ENCODE assay signal across 37 cellular contexts in the genomic region with DNA sequence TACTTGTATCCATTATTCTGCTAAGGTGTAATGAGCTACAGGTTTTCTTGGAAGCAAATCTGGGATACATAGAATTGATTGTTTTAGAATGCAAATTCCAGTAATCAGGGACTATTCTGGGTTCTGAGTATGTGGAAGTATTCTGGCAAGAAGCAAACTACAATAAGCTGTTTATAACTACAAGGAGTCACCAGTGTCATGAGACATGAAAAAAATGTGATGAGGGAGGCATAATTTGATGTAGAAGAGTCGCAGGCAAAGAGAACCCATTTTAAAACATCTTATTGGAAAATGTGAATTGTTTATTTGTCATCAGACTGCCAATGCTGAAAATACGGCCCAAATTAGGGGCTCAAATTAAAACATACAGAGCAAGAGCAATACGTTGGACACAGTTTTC.
"Had no signal": no experiment of that assay in that cellular context is flagged by ENCODE, and none has a peak within 500 bp of the region (broad histone marks: within the 10 kb centered on the region; RNA-seq: fewer than 3 reads in every experiment).

No MANE protein-coding gene starts in this region.

- H3K4me1 Mint-ChIP-seq: activated naive CD4-positive, alpha-beta T cell treated with anti-CD3 and anti-CD28 coated beads, Interleukin-2, amount 50 U/mL, for 24 hours; activated naive CD8-positive, alpha-beta T cell treated with anti-CD3 and anti-CD28 coated beads, Interleukin-2, amount 10 ng/mL, durations not matched to agents 7 days and 5 days had no signal

- H3K4me3 Mint-ChIP-seq: activated CD8-positive, alpha-beta T cell treated with anti-CD3 and anti-CD28 coated beads for 36 hours; activated naive CD4-positive, alpha-beta T cell treated with anti-CD3 and anti-CD28 coated beads, Interleukin-2, amount 50 U/mL, for 24 hours; activated naive CD8-positive, alpha-beta T cell treated with anti-CD3 and anti-CD28 coated beads, Interleukin-2, amount 10 ng/mL, durations not matched to agents 7 days and 5 days; activated T-cell treated with anti-CD3 and anti-CD28 coated beads, Interleukin-2, amount 50 U/mL, for 24 hours had no signal

- H3K4me1 ChIP-seq: adrenal gland, body of pancreas, Peyer's patch had no signal

- H3K36me3 Mint-ChIP-seq: activated naive CD4-positive, alpha-beta T cell treated with anti-CD3 and anti-CD28 coated beads, Interleukin-2, amount 50 U/mL, for 24 hours; activated naive CD8-positive, alpha-beta T cell treated with anti-CD3 and anti-CD28 coated beads, Interleukin-2, amount 10 ng/mL, durations not matched to agents 7 days and 5 days had no signal

- H3K27me3 ChIP-seq: adrenal gland, body of pancreas, Peyer's patch had no signal

- H3K36me3 ChIP-seq: adrenal gland, MG63, Peyer's patch, WERI-Rb-1 had no signal

- H3K27ac Mint-ChIP-seq: activated CD8-positive, alpha-beta T cell treated with anti-CD3 and anti-CD28 coated beads for 36 hours; activated naive CD4-positive, alpha-beta T cell treated with anti-CD3 and anti-CD28 coated beads, Interleukin-2, amount 50 U/mL, for 24 hours; activated naive CD8-positive, alpha-beta T cell treated with anti-CD3 and anti-CD28 coated beads, Interleukin-2, amount 10 ng/mL, durations not matched to agents 7 days and 5 days; activated T-cell treated with anti-CD3 and anti-CD28 coated beads, Interleukin-2, amount 50 U/mL, for 24 hours; activated T-helper 2 cell treated with anti-CD3 and anti-CD28 coated beads, Interferon-gamma antibody, Interleukin-2, Interleukin-4, amounts not matched to agents 10 μg/mL and 5 μg/mL and 100 μg/mL, durations not matched to agents 14 hours and 24 hours and 36 hours had no signal

- H3K9me3 ChIP-seq: adrenal gland, body of pancreas, MG63, Peyer's patch had no signal

- H3K4me3 ChIP-seq: adrenal gland, body of pancreas, MG63, Peyer's patch had no signal

- FAIRE-seq: astrocyte, bronchial epithelial cell had no signal

- ATAC-seq: activated CD8-positive, alpha-beta T cell treated with anti-CD3 and anti-CD28 coated beads for 36 hours; body of pancreas; PC-3 had no signal

- H3K9me3 Mint-ChIP-seq: activated CD8-positive, alpha-beta T cell treated with anti-CD3 and anti-CD28 coated beads for 36 hours; activated naive CD8-positive, alpha-beta T cell treated with anti-CD3 and anti-CD28 coated beads, Interleukin-2, amount 10 ng/mL, durations not matched to agents 7 days and 5 days; activated T-helper 2 cell treated with anti-CD3 and anti-CD28 coated beads, Interferon-gamma antibody, Interleukin-2, Interleukin-4, amounts not matched to agents 10 μg/mL and 5 μg/mL and 100 μg/mL, durations not matched to agents 14 hours and 24 hours and 36 hours had no signal

- H3K27me3 Mint-ChIP-seq: activated CD8-positive, alpha-beta T cell treated with anti-CD3 and anti-CD28 coated beads for 36 hours; activated naive CD4-positive, alpha-beta T cell treated with anti-CD3 and anti-CD28 coated beads, Interleukin-2, amount 50 U/mL, for 24 hours; activated naive CD8-positive, alpha-beta T cell treated with anti-CD3 and anti-CD28 coated beads, Interleukin-2, amount 10 ng/mL, durations not matched to agents 7 days and 5 days; activated T-cell treated with anti-CD3 and anti-CD28 coated beads, Interleukin-2, amount 50 U/mL, for 24 hours had no signal

- DNase-seq: activated CD4-positive, alpha-beta T cell treated with anti-CD3 and anti-CD28 coated beads for 1 hour; activated CD4-positive, alpha-beta T cell treated with anti-CD3 and anti-CD28 coated beads for 48 hours; activated CD4-positive, CD25-positive, alpha-beta regulatory T cell; activated CD8-positive, alpha-beta T cell treated with anti-CD3 and anti-CD28 coated beads for 36 hours; activated gamma-delta T cell; activated naive CD4-positive, alpha-beta T cell treated with Interleukin-2 at 50 U/mL for 16 hours; activated naive CD8-positive, alpha-beta T cell treated with anti-CD3 and anti-CD28 coated beads, Interleukin-2, amount 10 ng/mL, durations not matched to agents 7 days and 5 days; activated T-cell treated with anti-CD3 and anti-CD28 coated beads, Interleukin-2, amount 50 U/mL, for 24 hours; adrenal gland; body of pancreas; caudate nucleus; Kasumi-1; KG1; MG63; NCI-H1048; NCI-H1105 treated with DMSO at 0.1 percent for 48 hours; NCI-H1436 treated with DMSO at 0.1 percent for 48 hours; NCI-H1694 treated with DMSO at 0.1 percent for 48 hours; NCI-H2029 treated with DMSO at 0.1 percent for 48 hours; NCI-H2107; NCI-H2171; NCI-H510A; NCI-H748 treated with DMSO at 0.1 percent for 48 hours; NK-92 treated with Interleukin-12 subunit alpha and Interleukin-12 subunit beta, amount 100 ng/mL, for 24 hours; PC-3; Peyer's patch; RPMI8226; SIG-M5; SW 1271; T-helper 1 cell; T-helper 2 cell; T-helper 9 cell; WERI-Rb-1 had no signal

- H3K27ac ChIP-seq: adrenal gland, body of pancreas, Peyer's patch, WERI-Rb-1 had no signal
